Comparison of ENCODE assay signal across 12 cellular contexts in genomic region chr12:121926874-121927706, GRCh38. TPM values are rescaled to one million over a fixed set of nuclear protein-coding genes. Genes with fewer than 3 reads are reported as not detected.
DNase-seq lines count a peak whose midpoint lies in the region; ATAC-seq, FAIRE-seq and TF ChIP-seq lines count a peak whose summit lies in the region.
"Had no signal": no experiment of that assay in that cellular context is flagged by ENCODE, and none has a peak within 500 bp of the region (broad histone marks: within the 10 kb centered on the region; RNA-seq: fewer than 3 reads in every experiment).

No MANE protein-coding gene starts in this region.

- H3K4me2 ChIP-seq in GM23248 (ENCODE audit: unreplicated experiment) (peak overlapping the region; percentile 47), astrocyte (ENCODE audit: low read length) (peak overlapping the region; percentile 40)

- H3K9me3 ChIP-seq in GM23248 (ENCODE audit: low read depth) (no peaks in the 10 kb centered on the region), astrocyte (ENCODE audit: insufficient read depth, low read depth, low read length) (no peaks in the 10 kb centered on the region)
- H3K9me3 ChIP-seq: body of pancreas had no signal

- 74 to 81% methylated on average over 7 of the region's 7 CpGs for WGBS in GM23248 (ENCODE audit: low coverage in 1 of 2, low lambda C conversion rate in 2 of 2, missing lambda C conversion rate in 2 of 2), 2 experiments

- H2AFZ ChIP-seq in GM23248, result peak overlapping the region; percentile 51
- peak overlapping the region; percentile 33 for H2AFZ ChIP-seq in astrocyte (ENCODE audit: low read depth, low read length)

- H3K27ac ChIP-seq in GM23248 (no peak overlapping the region), astrocyte (ENCODE audit: low read depth, low read length) (peak overlapping the region; percentile 5)
- H3K27ac ChIP-seq: body of pancreas had no signal

- peaks cover 31% of the 10 kb centered on the region for H3K4me1 ChIP-seq in GM23248 (ENCODE audit: insufficient read depth)
- H3K4me1 ChIP-seq in astrocyte (ENCODE audit: insufficient read depth, low read length), result peaks cover 21% of the 10 kb centered on the region

- H3K4me3 ChIP-seq in GM23248 (no peak overlapping the region), astrocyte (ENCODE audit: insufficient read depth, low read depth, low read length) (no peak overlapping the region)
- H3K4me3 ChIP-seq: body of pancreas had no signal

- H3K9me3 Mint-ChIP-seq in astrocyte (ENCODE audit: unreplicated experiment) (peaks cover 8% of the 10 kb centered on the region), osteocyte (ENCODE audit: unreplicated experiment) (no peaks in the 10 kb centered on the region)

- TF ChIP-seq CTCF in astrocyte (IDR thresholded peaks at IDR 0.05; ENCODE audit: insufficient read depth, low read depth, low read length) (no peak), osteocyte (IDR thresholded peaks at IDR 0.05) (no peak)

- H3K27me3 ChIP-seq in GM23248 (replicated peaks; ENCODE audit: insufficient read depth) (no peaks in the 10 kb centered on the region), astrocyte (ENCODE audit: insufficient read depth, low read length) (no peaks in the 10 kb centered on the region)
- H3K27me3 ChIP-seq: body of pancreas had no signal

- H3K4me3 Mint-ChIP-seq in astrocyte (ENCODE audit: unreplicated experiment) (no peak overlapping the region), osteocyte (ENCODE audit: unreplicated experiment) (no peak overlapping the region)

- ATAC-seq in HG02610 (IDR thresholded peaks at IDR 0.05; ENCODE audit: unreplicated experiment), result no peak
- ATAC-seq in GM19455 (IDR thresholded peaks at IDR 0.05; ENCODE audit: unreplicated experiment), result no peak
- ATAC-seq in GM18520 (IDR thresholded peaks at IDR 0.05; ENCODE audit: unreplicated experiment), result no peak
- ATAC-seq: body of pancreas had no signal

- in situ Hi-C loops in GM23248 (cut with MboI), result no loop called here

- no peak for FAIRE-seq in astrocyte (lab: Jason Lieb, UNC)
- FAIRE-seq: endometrium had no signal

- H3K27ac Mint-ChIP-seq in astrocyte (ENCODE audit: unreplicated experiment) (no peak overlapping the region), osteocyte (ENCODE audit: unreplicated experiment) (peak overlapping the region; percentile 62)

- H3K4me1 Mint-ChIP-seq in astrocyte (ENCODE audit: low read depth, unreplicated experiment) (peaks cover 20% of the 10 kb centered on the region), osteocyte (ENCODE audit: unreplicated experiment) (peaks cover 29% of the 10 kb centered on the region)

- H3K79me2 ChIP-seq in GM23248 (ENCODE audit: insufficient read depth), result no peaks in the 10 kb centered on the region
- H3K79me2 ChIP-seq in astrocyte (ENCODE audit: insufficient read depth, low read length), result no peaks in the 10 kb centered on the region

- H3K27me3 Mint-ChIP-seq in astrocyte (ENCODE audit: low read depth, unreplicated experiment), result no peaks in the 10 kb centered on the region
- no peaks in the 10 kb centered on the region for H3K27me3 Mint-ChIP-seq in osteocyte (ENCODE audit: unreplicated experiment)

- no peaks in the 10 kb centered on the region for H3K36me3 ChIP-seq in GM23248 (ENCODE audit: low read depth)
- no peaks in the 10 kb centered on the region for H3K36me3 ChIP-seq in astrocyte (ENCODE audit: insufficient read depth, low read length)

- H3F3A ChIP-seq in GM23248 (ENCODE audit: insufficient read depth), result peaks cover 21% of the 10 kb centered on the region

- no peaks in the 10 kb centered on the region for H3K9me2 ChIP-seq in GM23248 (ENCODE audit: insufficient read depth)

- H4K20me1 ChIP-seq in GM23248 (ENCODE audit: insufficient read depth) (no peaks in the 10 kb centered on the region), astrocyte (ENCODE audit: insufficient read depth, low read length) (no peaks in the 10 kb centered on the region)

- peaks cover 18% of the 10 kb centered on the region for H3K36me3 Mint-ChIP-seq in astrocyte (ENCODE audit: low read depth, unreplicated experiment)
- peaks cover 5% of the 10 kb centered on the region for H3K36me3 Mint-ChIP-seq in osteocyte (ENCODE audit: unreplicated experiment)

- H3K9ac ChIP-seq in GM23248 (0 out of 2 replicates have a peak overlapping the region, but pooled peaks have one; percentile 6), astrocyte (ENCODE audit: low read length) (no peak overlapping the region)

- DNase-seq in GM23248 (no peak), NOMO-1 treated with DMSO at 0.1 percent for 48 hours (lab: John Stamatoyannopoulos, UW; ENCODE audit: unreplicated experiment) (peak; percentile 83), astrocyte (ENCODE audit: low read depth) (no peak), osteocyte (ENCODE audit: extremely low spot score, unreplicated experiment) (no peak), NCI-H1694 (lab: John Stamatoyannopoulos, UW) (no peak)
- DNase-seq: activated CD4-positive, alpha-beta T cell treated with anti-CD3 and anti-CD28 coated beads for 1 hour; body of pancreas; NCI-H187 had no signal

RNA-seq across cellular contexts. Expression of gene CFAP251, which starts 8.7 kb away (rescaled TPM):
- total RNA-seq in GM23248 (2014; rRNA removed; shearing (Covaris generic)), result 1.6 and 4.4 TPM in 2 replicates
- 0.46 and 0.58 TPM in 2 replicates for polyA plus RNA-seq in GM23248 (2016; fragmentation: Nextera tagmentation; extraction: Ambion mirVana)
- 4.6 and 4.7 TPM in 2 replicates for total RNA-seq in astrocyte
- total RNA-seq in osteocyte, result 2.4 and 2.6 TPM in 2 replicates

RNA-seq across cellular contexts. Expression of gene PSMD9, which starts 38.5 kb away (rescaled TPM):
- total RNA-seq in GM23248 (2014; rRNA removed; shearing (Covaris generic)), result 93.7 and 134 TPM in 2 replicates
- 129 and 141 TPM in 2 replicates for polyA plus RNA-seq in GM23248 (2016; fragmentation: Nextera tagmentation; extraction: Ambion mirVana)
- total RNA-seq in astrocyte (59.0 and 63.4 TPM in 2 replicates), osteocyte (58.0 and 63.5 TPM in 2 replicates)
